Comparison of ENCODE assay signal across 16 cellular contexts in the genomic region with DNA sequence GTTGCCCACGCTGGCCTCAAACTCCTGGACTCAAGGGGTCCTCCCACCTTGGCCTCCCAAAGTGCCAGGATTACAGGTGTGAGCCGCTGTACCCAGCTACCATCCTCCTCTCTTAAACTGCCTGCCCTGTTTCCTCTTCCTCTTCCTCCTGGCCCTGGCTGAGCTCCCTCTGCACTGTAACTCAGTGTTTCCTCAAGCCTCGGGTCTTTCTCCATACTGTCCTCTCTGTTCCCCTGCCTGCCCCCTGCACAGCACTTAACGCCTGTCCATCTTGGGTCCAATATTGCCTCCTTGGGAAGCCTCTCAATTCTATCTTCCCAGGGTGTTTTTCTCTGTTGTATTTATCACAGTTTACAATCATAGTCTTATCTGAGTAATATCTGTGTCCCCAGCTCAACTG. TPM values are rescaled to one million over a fixed set of nuclear protein-coding genes. Genes with fewer than 3 reads are reported as not detected.
DNase-seq lines count a peak whose midpoint lies in the region; ATAC-seq, FAIRE-seq and TF ChIP-seq lines count a peak whose summit lies in the region.
"Had no signal": no experiment of that assay in that cellular context is flagged by ENCODE, and none has a peak within 500 bp of the region (broad histone marks: within the 10 kb centered on the region; RNA-seq: fewer than 3 reads in every experiment).

No MANE protein-coding gene starts in this region.

- no peaks in the 10 kb centered on the region for H3K27me3 Mint-ChIP-seq in activated B cell treated with CpG ODN at 0.5 μM for 24 hours

- H3K36me3 ChIP-seq in keratinocyte (ENCODE audit: control insufficient read depth in 2 of 2, extremely low read depth in 1 of 2, insufficient read depth in 2 of 2, low read length in 2 of 2) = peaks cover 0 to 4% of the 10 kb centered on the region in 2 experiments

- dilution Hi-C loops in keratinocyte (cut with MboI; ENCODE audit: extremely low pct_ligation_motif_present, low sequenced_read_pairs) = no loop called here

- H3K27ac Mint-ChIP-seq in activated B cell treated with CpG ODN at 0.5 μM for 24 hours = peak overlapping the region; percentile 63
- H3K27ac Mint-ChIP-seq: mesothelial cell of epicardium had no signal

- H3K9me3 Mint-ChIP-seq in activated B cell treated with CpG ODN at 0.5 μM for 24 hours = no peaks in the 10 kb centered on the region
- H3K9me3 Mint-ChIP-seq: mesothelial cell of epicardium had no signal

- TF ChIP-seq CTCF in activated B cell treated with CpG ODN at 0.5 μM for 24 hours (IDR thresholded peaks at IDR 0.05) = no peak
- no peak for TF ChIP-seq CTCF in keratinocyte (optimal IDR thresholded peaks at IDR 0.05 in 1 of 3, IDR thresholded peaks at IDR 0.05 in 1 of 3, conservative IDR thresholded peaks at IDR 0.05 in 1 of 3; ENCODE audit: extremely low read depth in 1 of 3, insufficient read depth in 2 of 3, low read length in 3 of 3)
- no peak for TF ChIP-seq CTCF in coronary artery (IDR thresholded peaks at IDR 0.05)

- no peak overlapping the region for H3K4me3 Mint-ChIP-seq in activated B cell treated with CpG ODN at 0.5 μM for 24 hours
- H3K4me3 Mint-ChIP-seq: mesothelial cell of epicardium had no signal

- peaks cover 34% of the 10 kb centered on the region for H3K4me1 ChIP-seq in keratinocyte (ENCODE audit: control insufficient read depth, extremely low read depth, insufficient read depth, low read length)

- intact Hi-C loops in cardiac septum (cut with DNase I) = loop anchor here (10.0 kb wide), 1 partner anchor 176 kb away; the partner anchor contains the start of gene GSK3A
- intact Hi-C loops in left cardiac atrium (cut with DNase I) = no loop called here
- intact Hi-C loops in activated B cell treated with CpG ODN at 0.5 μM for 24 hours (cut with micrococcal nuclease) = loop anchor here (5.0 kb wide), 1 partner anchor 34 kb away; no protein-coding TSS in a partner anchor

- no peaks in the 10 kb centered on the region for H3K27me3 ChIP-seq in keratinocyte (ENCODE audit: control insufficient read depth, extremely low read depth, insufficient read depth, low read length)

- POLR2A ChIA-PET in activated B cell treated with CpG ODN at 0.5 μM for 24 hours (lab: Charles Lee) = interaction anchor here (1.5 kb wide), 1 partner anchor 13 kb away, joined by 3 read pairs; no protein-coding TSS in a partner anchor

- H3K79me2 ChIP-seq in keratinocyte (ENCODE audit: control insufficient read depth, insufficient read depth, low read length) = peaks cover 5% of the 10 kb centered on the region

- no peak for ATAC-seq in left cardiac atrium
- no peak for ATAC-seq in activated B cell treated with CpG ODN at 0.5 μM for 24 hours (ENCODE audit: low read depth)

- no peaks in the 10 kb centered on the region for H4K20me1 ChIP-seq in keratinocyte (ENCODE audit: control insufficient read depth, extremely low read depth, insufficient read depth, low read length)

- H2AFZ ChIP-seq in keratinocyte (ENCODE audit: control insufficient read depth, low read length) = no peak overlapping the region

- H3K4me3 ChIP-seq in keratinocyte (ENCODE audit: control insufficient read depth in 2 of 3, extremely low read depth in 1 of 3, insufficient read depth in 2 of 3, low read depth in 1 of 3, low read length in 3 of 3) = peak overlapping the region in 1 of 3 experiments; percentile 37
- H3K4me3 ChIP-seq in coronary artery = no peak overlapping the region

- peak overlapping the region; percentile 90 for H3K27ac ChIP-seq in keratinocyte (ENCODE audit: control insufficient read depth, insufficient read depth, low read length)
- H3K27ac ChIP-seq in substantia nigra (ENCODE audit: low read depth, low read length, poor library complexity, severe bottlenecking) = peak overlapping the region; percentile 88
- H3K27ac ChIP-seq in coronary artery = peak overlapping the region in 1 of 2 donors; percentile 51

- no peaks in the 10 kb centered on the region for H3K9me1 ChIP-seq in keratinocyte (ENCODE audit: control insufficient read depth, extremely low read depth, insufficient read depth, low read length)

- peak overlapping the region; percentile 72 for H3K9ac ChIP-seq in keratinocyte (ENCODE audit: control insufficient read depth, extremely low read depth, insufficient read depth, low read length)

- peaks cover 46% of the 10 kb centered on the region for H3K4me1 Mint-ChIP-seq in activated B cell treated with CpG ODN at 0.5 μM for 24 hours

- DNase-seq in cardiac septum (ENCODE audit: low spot score) (peak; percentile 76), left cardiac atrium (no peak), activated B cell treated with CpG ODN at 0.5 μM for 24 hours (no peak), keratinocyte (ENCODE audit: low read depth, low spot score) (no peak), substantia nigra (lab: John Stamatoyannopoulos, UW) (no peak), coronary artery (ENCODE audit: low spot score) (no peak), NCI-H146 treated with DMSO at 0.1 percent for 48 hours (lab: John Stamatoyannopoulos, UW; ENCODE audit: unreplicated experiment) (no peak), amygdala (lab: John Stamatoyannopoulos, UW) (no peak)
- DNase-seq: activated CD4-positive, CD25-positive, alpha-beta regulatory T cell treated with anti-CD3 and anti-CD28 coated beads, Interleukin-2, amount 50 U/mL, for 72 hours; GF-D8; GOT3; retina; stimulated activated CD4-positive, alpha-beta T cell treated with anti-CD3 and anti-CD28 coated beads, Interleukin-4, amount 100 ng/mL, for 1 hour; stimulated activated naive CD4-positive, alpha-beta T cell treated with Interleukin-2 at 50 U/mL for 16 hours had no signal

- no peak for FAIRE-seq in keratinocyte (lab: Jason Lieb, UNC)

- H3K36me3 Mint-ChIP-seq in activated B cell treated with CpG ODN at 0.5 μM for 24 hours (ENCODE audit: low read depth) = peaks cover 33% of the 10 kb centered on the region
- H3K36me3 Mint-ChIP-seq: mesothelial cell of epicardium had no signal

- peak overlapping the region; percentile 90 for H3K4me2 ChIP-seq in keratinocyte (ENCODE audit: control insufficient read depth, extremely low read depth, insufficient read depth, low read depth, low read length)

- H3K9me3 ChIP-seq in keratinocyte (ENCODE audit: control insufficient read depth, low read depth, low read length) = no peaks in the 10 kb centered on the region

- CTCF ChIA-PET in activated B cell treated with CpG ODN at 0.5 μM for 24 hours (lab: Charles Lee) = interaction anchor here (1.9 to 3.9 kb wide), 4 partner anchors 13 to 19 kb away, joined by 10 to 24 read pairs (median 15); no protein-coding TSS in a partner anchor

RNA-seq across cellular contexts. Expression of gene LIPE, which starts 6.1 kb away (rescaled TPM):
- total RNA-seq in cardiac septum = 54.9 TPM
- total RNA-seq in left cardiac atrium = 100 to 1,000 TPM; 174 to 202 TPM
- 37.2 and 37.3 TPM in 2 replicates for total RNA-seq in activated B cell treated with CpG ODN at 0.5 μM for 24 hours
- polyA plus RNA-seq in keratinocyte = 5.0 to 9.1 TPM (median 6.1 TPM) in 3 replicates
- polyA plus RNA-seq in keratinocyte (2011; ENCODE audit: low read depth) = 0.54 TPM
- polyA plus RNA-seq in keratinocyte (2011; cell fraction: cytosol; rRNA removed) = 4.5 and 7.6 TPM in 2 replicates
- polyA plus RNA-seq in keratinocyte (2011; cell fraction: nucleus; rRNA removed) = 9.3 and 13.8 TPM in 2 replicates
- polyA plus RNA-seq in keratinocyte (2012; ENCODE audit: low replicate concordance) = 4.8 and 12.6 TPM in 2 replicates
- 4.4 to 20.7 TPM (median 6.2 TPM) in 3 replicates for polyA minus RNA-seq in keratinocyte
- 12.1 TPM for polyA minus RNA-seq in keratinocyte (2011; cell fraction: cytosol; rRNA and poly(A)+ RNA removed)
- 6.1 and 9.8 TPM in 2 replicates for polyA minus RNA-seq in keratinocyte (2011; cell fraction: nucleus; rRNA and poly(A)+ RNA removed)

RNA-seq across cellular contexts. Expression of gene CXCL17, which starts 21.6 kb away (rescaled TPM):
- total RNA-seq in cardiac septum (not detected), left cardiac atrium (not detected), activated B cell treated with CpG ODN at 0.5 μM for 24 hours (not detected in 2 replicates)
- polyA plus RNA-seq in keratinocyte = 0.06 TPM in 1 of 3 replicates, not detected in the others
- polyA plus RNA-seq in keratinocyte (2011; ENCODE audit: low read depth) = not detected
- polyA plus RNA-seq in keratinocyte (2011; cell fraction: cytosol; rRNA removed) = not detected in 2 replicates
- polyA plus RNA-seq in keratinocyte (2011; cell fraction: nucleus; rRNA removed) = not detected in 2 replicates
- 0.85 TPM in 1 of 2 replicates, not detected in the other for polyA plus RNA-seq in keratinocyte (2012; ENCODE audit: low replicate concordance)
- not detected in 3 replicates for polyA minus RNA-seq in keratinocyte
- not detected for polyA minus RNA-seq in keratinocyte (2011; cell fraction: cytosol; rRNA and poly(A)+ RNA removed)
- not detected in 2 replicates for polyA minus RNA-seq in keratinocyte (2011; cell fraction: nucleus; rRNA and poly(A)+ RNA removed)
- total RNA-seq: mesothelial cell of epicardium had no signal
- polyA plus RNA-seq: BJ had no signal

RNA-seq across cellular contexts. Expression of gene CNFN, which starts 31.0 kb away (rescaled TPM):
- total RNA-seq in cardiac septum (0.67 TPM), left cardiac atrium (under 1 TPM in 1 of 2 donors, not detected in 1; 0.97 TPM), activated B cell treated with CpG ODN at 0.5 μM for 24 hours (1.00 and 2.4 TPM in 2 replicates)
- 3.0 to 10.2 TPM (median 5.1 TPM) in 3 replicates for polyA plus RNA-seq in keratinocyte
- polyA plus RNA-seq in keratinocyte (2011; ENCODE audit: low read depth) = 236 TPM
- 16.6 and 17.5 TPM in 2 replicates for polyA plus RNA-seq in keratinocyte (2011; cell fraction: cytosol; rRNA removed)
- 15.5 and 16.8 TPM in 2 replicates for polyA plus RNA-seq in keratinocyte (2011; cell fraction: nucleus; rRNA removed)
- 22.8 and 1,581 TPM in 2 replicates for polyA plus RNA-seq in keratinocyte (2012; ENCODE audit: low replicate concordance)
- polyA minus RNA-seq in keratinocyte = 13.3 to 49.5 TPM (median 16.7 TPM) in 3 replicates
- 22.8 TPM for polyA minus RNA-seq in keratinocyte (2011; cell fraction: cytosol; rRNA and poly(A)+ RNA removed)
- 8.8 and 18.3 TPM in 2 replicates for polyA minus RNA-seq in keratinocyte (2011; cell fraction: nucleus; rRNA and poly(A)+ RNA removed)

Comparison
In these comparisons a context has a peak if more than half of its experiments do, and no peak if none do; other contexts are left out.
1. intact Hi-C loops: an anchor here in cardiac septum (10.0 kb wide) and activated B cell treated with CpG ODN at 0.5 μM for 24 hours (5.0 kb wide); none called in left cardiac atrium.